8 cellular contexts compared by ENCODE assay signal in the genomic region with DNA sequence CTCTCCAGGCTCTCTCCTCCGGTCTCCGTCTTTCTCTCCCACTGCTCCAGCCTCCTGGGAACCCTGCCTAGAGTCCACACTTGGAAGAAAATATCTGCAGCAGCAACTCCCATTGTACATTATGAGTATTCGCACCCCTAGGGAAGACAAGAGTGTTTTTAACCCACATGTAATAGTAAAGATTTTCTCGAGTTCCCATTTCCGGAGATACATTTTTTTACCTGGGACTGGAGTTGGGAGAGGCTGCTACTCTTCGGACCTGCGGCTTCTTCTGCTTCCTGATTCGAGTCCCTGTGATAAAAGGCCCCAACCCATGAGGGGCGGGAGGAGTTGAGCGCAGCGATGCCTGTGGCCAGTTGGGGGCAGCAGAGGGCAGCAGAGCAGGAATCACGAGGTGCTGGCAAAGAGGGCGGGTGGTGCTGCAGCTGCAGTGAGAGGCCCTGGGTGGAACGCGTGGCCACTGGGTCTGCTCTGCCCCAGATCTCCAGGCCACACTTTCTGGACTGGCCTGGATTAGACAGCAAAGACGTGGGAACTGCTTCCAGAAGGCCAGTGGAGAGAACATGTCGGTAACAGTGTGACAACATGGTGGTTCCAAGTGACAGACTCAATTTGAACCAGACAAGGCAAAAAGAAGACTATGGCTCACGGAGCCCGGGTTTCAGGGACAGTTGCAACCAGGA.
A peak's percentile ranks its signal among the peaks of the same experiment; 100 is the strongest.
DNase-seq lines count a peak whose midpoint lies in the region; ATAC-seq and TF ChIP-seq lines count a peak whose summit lies in the region.

No MANE protein-coding gene starts in this region.

- H3K9me2 ChIP-seq in PC-9 (ENCODE audit: insufficient read depth): no peaks in the 10 kb centered on the region

- no peak overlapping the region for H3K27ac ChIP-seq in PC-9
- no peak overlapping the region for H3K27ac ChIP-seq in neuronal stem cell (replicated peaks; ENCODE audit: low read length)
- no peak overlapping the region for H3K27ac ChIP-seq in thoracic aorta

- no peaks in the 10 kb centered on the region for H3K36me3 ChIP-seq in PC-9 (ENCODE audit: low read depth)
- H3K36me3 ChIP-seq in neuronal stem cell (replicated peaks in 1 of 2; ENCODE audit: control insufficient read depth in 2 of 2, insufficient read depth in 2 of 2, low read length in 2 of 2): no peaks in the 10 kb centered on the region
- no peaks in the 10 kb centered on the region for H3K36me3 ChIP-seq in thoracic aorta

- no peaks in the 10 kb centered on the region for H3K79me2 ChIP-seq in PC-9 (ENCODE audit: low read depth)

- H3K18ac ChIP-seq in neuronal stem cell (ENCODE audit: low read length): peak overlapping the region; percentile 90

- BruUV-seq in PC-9 (replicated peaks; lab: Mats Ljungman, UMichigan): no TSS peak

- H3K4me3 ChIP-seq in PC-9 (no peak overlapping the region), fibroblast of villous mesenchyme (ENCODE audit: low read depth, low read length) (no peak overlapping the region), neuronal stem cell (ENCODE audit: low read length in 2 of 2) (no peak overlapping the region), thoracic aorta (no peak overlapping the region)

- no peaks in the 10 kb centered on the region for H3F3A ChIP-seq in PC-9 (ENCODE audit: insufficient read depth, low read depth)

- no CpG with 5 or more reads among the region's 19 CpGs for WGBS in neuronal stem cell (ENCODE audit: extremely low coverage in 2 of 2, insufficient read length in 2 of 2, insufficient replicate concordance in 1 of 2), 2 donors

- intact Hi-C loops in PC-9 (cut with micrococcal nuclease; ENCODE audit: unreplicated experiment): loop anchor here (1.0 to 5.0 kb wide), 2 partner anchors 731 to 979 kb away; no protein-coding TSS in a partner anchor

- peak overlapping the region; percentile 3 for H2BK12ac ChIP-seq in neuronal stem cell (ENCODE audit: low read length)

- H2BK5ac ChIP-seq in neuronal stem cell (ENCODE audit: low read length): no peak overlapping the region

- no peaks in the 10 kb centered on the region for H3K36me3 Mint-ChIP-seq in activated T-helper 17 cell treated with anti-CD3 and anti-CD28 coated beads, Interleukin-2, amount 50 U/mL, for 72 hours (ENCODE audit: low read depth)

- DNase-seq in GM03348 (ENCODE audit: low spot score) (peak; percentile 87), LoVo (ENCODE audit: low spot score) (peak; percentile 48), PC-9 (peak; percentile 53 to 68), fibroblast of villous mesenchyme (ENCODE audit: low read depth) (peak; percentile 54), neuronal stem cell (ENCODE audit: low spot score) (peak; percentile 75), thoracic aorta (ENCODE audit: low spot score) (no peak)

- H3K79me1 ChIP-seq in neuronal stem cell (ENCODE audit: low read depth, low read length): no peaks in the 10 kb centered on the region

- peaks cover 72% of the 10 kb centered on the region for H3K27me3 ChIP-seq in PC-9 (ENCODE audit: insufficient read depth, low read depth)
- H3K27me3 ChIP-seq in neuronal stem cell (ENCODE audit: control insufficient read depth in 3 of 3, insufficient read depth in 3 of 3, low read depth in 1 of 3, low read length in 3 of 3): peaks cover 0 to 25% (median 0%) of the 10 kb centered on the region in 3 experiments
- no peaks in the 10 kb centered on the region for H3K27me3 ChIP-seq in thoracic aorta (replicated peaks; ENCODE audit: insufficient read depth)

- H3K9ac ChIP-seq in neuronal stem cell (ENCODE audit: low read depth, low read length, poor library complexity): no peak overlapping the region

- peak overlapping the region; percentile 40 for H2AK5ac ChIP-seq in neuronal stem cell (ENCODE audit: low read depth, low read length)

- no peak overlapping the region for H2BK120ac ChIP-seq in neuronal stem cell (ENCODE audit: low read depth, low read length)

- no peaks in the 10 kb centered on the region for H3K4me1 Mint-ChIP-seq in activated T-helper 17 cell treated with anti-CD3 and anti-CD28 coated beads, Interleukin-2, amount 50 U/mL, for 72 hours

- H3K27ac Mint-ChIP-seq in activated T-helper 17 cell treated with anti-CD3 and anti-CD28 coated beads, Interleukin-2, amount 50 U/mL, for 72 hours: no peak overlapping the region

- H4K91ac ChIP-seq in neuronal stem cell (ENCODE audit: low read depth, low read length, poor library complexity): no peak overlapping the region

- H3K9me3 ChIP-seq in PC-9 (ENCODE audit: insufficient read depth, low read depth) (no peaks in the 10 kb centered on the region), neuronal stem cell (replicated peaks in 1 of 2; ENCODE audit: control insufficient read depth in 2 of 2, insufficient read depth in 1 of 2, low read depth in 1 of 2, low read length in 2 of 2) (no peaks in the 10 kb centered on the region), thoracic aorta (no peaks in the 10 kb centered on the region)

- H4K20me1 ChIP-seq in PC-9 (ENCODE audit: insufficient read depth): no peaks in the 10 kb centered on the region

- no peak overlapping the region for H4K8ac ChIP-seq in neuronal stem cell (ENCODE audit: low read depth, low read length)

- POLR2A ChIA-PET in PC-9 (lab: Charles Lee; ENCODE audit: unreplicated experiment): no interaction called here

- CTCF ChIA-PET in PC-9 (lab: Charles Lee): no interaction called here

- peak overlapping the region; percentile 8 for H3K23ac ChIP-seq in neuronal stem cell (ENCODE audit: low read depth, low read length, poor library complexity)

- peak; percentile 73 for ATAC-seq in activated T-helper 17 cell treated with anti-CD3 and anti-CD28 coated beads, Interleukin-2, amount 50 U/mL, for 72 hours (replicated peaks)
- ATAC-seq in thoracic aorta (ENCODE audit: insufficient number of reproducible peaks, low FRiP score, low read depth): no peak
- ATAC-seq in GM19328 (IDR thresholded peaks at IDR 0.05; ENCODE audit: unreplicated experiment): no peak

- H3K4me2 ChIP-seq in PC-9 (0 out of 2 replicates have a peak overlapping the region, but pooled peaks have one; percentile 4), neuronal stem cell (ENCODE audit: insufficient read depth, low read length, poor library complexity, severe bottlenecking) (no peak overlapping the region)

- H3K9me3 Mint-ChIP-seq in activated T-helper 17 cell treated with anti-CD3 and anti-CD28 coated beads, Interleukin-2, amount 50 U/mL, for 72 hours: no peaks in the 10 kb centered on the region

- no peak overlapping the region for H3K4ac ChIP-seq in neuronal stem cell (ENCODE audit: low read length)

- TF ChIP-seq CTCF in PC-9 (conservative IDR thresholded peaks at IDR 0.05): peak; percentile 87
- TF ChIP-seq CTCF in fibroblast of villous mesenchyme (IDR thresholded peaks at IDR 0.05; ENCODE audit: insufficient read depth, low read depth, low read length): peak; percentile 82
- TF ChIP-seq CTCF in thoracic aorta (IDR thresholded peaks at IDR 0.05): peak; percentile 57

- no peak overlapping the region for H3K14ac ChIP-seq in neuronal stem cell (ENCODE audit: low read length)

- H3K4me1 ChIP-seq in PC-9 (replicated peaks; ENCODE audit: insufficient read depth): peaks cover 17% of the 10 kb centered on the region; the same call in 1 of the 2 replicates
- H3K4me1 ChIP-seq in neuronal stem cell (ENCODE audit: control insufficient read depth in 2 of 2, insufficient read depth in 1 of 2, low read depth in 1 of 2, low read length in 2 of 2): peaks cover 0 to 10% of the 10 kb centered on the region in 2 donors
- H3K4me1 ChIP-seq in thoracic aorta (ENCODE audit: control insufficient read depth in 1 of 2, low read depth in 2 of 2): no peaks in the 10 kb centered on the region

- no peak overlapping the region for H2AFZ ChIP-seq in PC-9
- peak overlapping the region; percentile 13 for H2AFZ ChIP-seq in neuronal stem cell (ENCODE audit: low read length)

- peaks cover 27% of the 10 kb centered on the region for H3K27me3 Mint-ChIP-seq in activated T-helper 17 cell treated with anti-CD3 and anti-CD28 coated beads, Interleukin-2, amount 50 U/mL, for 72 hours

- H2BK15ac ChIP-seq in neuronal stem cell (ENCODE audit: low read length): peak overlapping the region; percentile 11

- H3K4me3 Mint-ChIP-seq in activated T-helper 17 cell treated with anti-CD3 and anti-CD28 coated beads, Interleukin-2, amount 50 U/mL, for 72 hours: no peak overlapping the region
